1 cellular context compared by ENCODE assay signal in the genomic region with DNA sequence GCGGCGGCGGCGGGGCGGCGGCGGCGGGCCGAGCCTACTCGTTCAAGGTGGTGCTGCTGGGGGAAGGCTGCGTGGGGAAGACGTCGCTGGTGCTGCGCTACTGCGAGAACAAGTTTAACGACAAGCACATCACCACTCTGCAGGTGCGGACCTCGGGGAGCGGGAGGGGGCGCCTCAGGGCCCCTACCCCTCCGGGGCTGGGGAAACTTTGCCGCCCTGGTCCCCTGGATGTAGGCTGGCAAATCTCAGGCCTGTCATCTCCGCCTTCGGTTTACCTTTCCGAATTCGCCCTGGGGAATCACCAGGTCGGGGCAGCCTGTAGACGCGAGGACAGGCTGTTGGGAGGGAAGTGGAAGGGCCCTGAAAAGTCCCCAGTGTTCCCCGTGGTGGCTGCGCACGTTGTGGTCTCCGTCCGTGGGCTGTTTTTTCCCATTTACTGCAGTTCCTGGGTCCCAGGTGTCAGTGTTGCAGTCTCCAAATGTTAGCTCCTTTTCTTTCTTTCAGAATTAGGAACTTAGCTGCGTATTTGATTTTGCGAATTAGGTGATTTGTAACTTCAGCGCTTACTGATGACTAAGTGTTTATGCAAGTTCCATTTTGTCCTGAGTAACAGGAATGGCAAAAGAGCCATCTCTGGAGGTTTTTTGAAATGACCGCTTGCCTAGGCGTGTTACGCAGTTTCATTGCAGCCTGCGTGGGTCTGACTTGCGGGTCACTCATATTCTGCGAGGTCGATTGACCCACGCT.
TF ChIP-seq lines count a peak whose summit lies in the region.

No MANE protein-coding gene starts in this region.

TF ChIP-seq in K562, 482 proteins besides CTCF, POLR2A, EP300 and RAD21 (continued from another document and continues in another):
- TF ChIP-seq, protein P1, sequence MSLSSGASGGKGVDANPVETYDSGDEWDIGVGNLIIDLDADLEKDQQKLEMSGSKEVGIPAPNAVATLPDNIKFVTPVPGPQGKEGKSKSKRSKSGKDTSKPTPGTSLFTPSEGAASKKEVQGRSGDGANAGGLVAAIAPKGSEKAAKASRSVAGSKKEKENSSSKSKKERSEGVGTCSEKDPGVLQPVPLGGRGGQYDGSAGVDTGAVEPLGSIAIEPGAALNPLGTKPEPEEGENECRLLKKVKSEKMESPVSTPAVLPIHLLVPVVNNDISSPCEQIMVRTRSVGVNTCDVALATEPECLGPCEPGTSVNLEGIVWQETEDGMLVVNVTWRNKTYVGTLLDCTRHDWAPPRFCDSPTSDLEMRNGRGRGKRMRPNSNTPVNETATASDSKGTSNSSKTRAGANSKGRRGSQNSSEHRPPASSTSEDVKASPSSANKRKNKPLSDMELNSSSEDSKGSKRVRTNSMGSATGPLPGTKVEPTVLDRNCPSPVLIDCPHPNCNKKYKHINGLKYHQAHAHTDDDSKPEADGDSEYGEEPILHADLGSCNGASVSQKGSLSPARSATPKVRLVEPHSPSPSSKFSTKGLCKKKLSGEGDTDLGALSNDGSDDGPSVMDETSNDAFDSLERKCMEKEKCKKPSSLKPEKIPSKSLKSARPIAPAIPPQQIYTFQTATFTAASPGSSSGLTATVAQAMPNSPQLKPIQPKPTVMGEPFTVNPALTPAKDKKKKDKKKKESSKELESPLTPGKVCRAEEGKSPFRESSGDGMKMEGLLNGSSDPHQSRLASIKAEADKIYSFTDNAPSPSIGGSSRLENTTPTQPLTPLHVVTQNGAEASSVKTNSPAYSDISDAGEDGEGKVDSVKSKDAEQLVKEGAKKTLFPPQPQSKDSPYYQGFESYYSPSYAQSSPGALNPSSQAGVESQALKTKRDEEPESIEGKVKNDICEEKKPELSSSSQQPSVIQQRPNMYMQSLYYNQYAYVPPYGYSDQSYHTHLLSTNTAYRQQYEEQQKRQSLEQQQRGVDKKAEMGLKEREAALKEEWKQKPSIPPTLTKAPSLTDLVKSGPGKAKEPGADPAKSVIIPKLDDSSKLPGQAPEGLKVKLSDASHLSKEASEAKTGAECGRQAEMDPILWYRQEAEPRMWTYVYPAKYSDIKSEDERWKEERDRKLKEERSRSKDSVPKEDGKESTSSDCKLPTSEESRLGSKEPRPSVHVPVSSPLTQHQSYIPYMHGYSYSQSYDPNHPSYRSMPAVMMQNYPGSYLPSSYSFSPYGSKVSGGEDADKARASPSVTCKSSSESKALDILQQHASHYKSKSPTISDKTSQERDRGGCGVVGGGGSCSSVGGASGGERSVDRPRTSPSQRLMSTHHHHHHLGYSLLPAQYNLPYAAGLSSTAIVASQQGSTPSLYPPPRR (CRISPR knock-in tag; IDR thresholded peaks at IDR 0.05; ENCODE audit: borderline replicate concordance) = no peak
- TF ChIP-seq CHD1 (IDR thresholded peaks at IDR 0.05; ENCODE audit: low read length) = peak; percentile 76
- no peak for TF ChIP-seq HMG20A (CRISPR knock-in tag; conservative IDR thresholded peaks at IDR 0.05)
- peak; percentile 47 for TF ChIP-seq TAF1 (IDR thresholded peaks at IDR 0.05; ENCODE audit: control insufficient read depth, extremely low read depth, insufficient read depth, low read length, severe bottlenecking)
- TF ChIP-seq, protein P2, sequence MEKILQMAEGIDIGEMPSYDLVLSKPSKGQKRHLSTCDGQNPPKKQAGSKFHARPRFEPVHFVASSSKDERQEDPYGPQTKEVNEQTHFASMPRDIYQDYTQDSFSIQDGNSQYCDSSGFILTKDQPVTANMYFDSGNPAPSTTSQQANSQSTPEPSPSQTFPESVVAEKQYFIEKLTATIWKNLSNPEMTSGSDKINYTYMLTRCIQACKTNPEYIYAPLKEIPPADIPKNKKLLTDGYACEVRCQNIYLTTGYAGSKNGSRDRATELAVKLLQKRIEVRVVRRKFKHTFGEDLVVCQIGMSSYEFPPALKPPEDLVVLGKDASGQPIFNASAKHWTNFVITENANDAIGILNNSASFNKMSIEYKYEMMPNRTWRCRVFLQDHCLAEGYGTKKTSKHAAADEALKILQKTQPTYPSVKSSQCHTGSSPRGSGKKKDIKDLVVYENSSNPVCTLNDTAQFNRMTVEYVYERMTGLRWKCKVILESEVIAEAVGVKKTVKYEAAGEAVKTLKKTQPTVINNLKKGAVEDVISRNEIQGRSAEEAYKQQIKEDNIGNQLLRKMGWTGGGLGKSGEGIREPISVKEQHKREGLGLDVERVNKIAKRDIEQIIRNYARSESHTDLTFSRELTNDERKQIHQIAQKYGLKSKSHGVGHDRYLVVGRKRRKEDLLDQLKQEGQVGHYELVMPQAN (IDR thresholded peaks at IDR 0.05; ENCODE audit: borderline replicate concordance) = peak; percentile 66; the same call in 1 of the 2 replicates
- TF ChIP-seq, protein P3, sequence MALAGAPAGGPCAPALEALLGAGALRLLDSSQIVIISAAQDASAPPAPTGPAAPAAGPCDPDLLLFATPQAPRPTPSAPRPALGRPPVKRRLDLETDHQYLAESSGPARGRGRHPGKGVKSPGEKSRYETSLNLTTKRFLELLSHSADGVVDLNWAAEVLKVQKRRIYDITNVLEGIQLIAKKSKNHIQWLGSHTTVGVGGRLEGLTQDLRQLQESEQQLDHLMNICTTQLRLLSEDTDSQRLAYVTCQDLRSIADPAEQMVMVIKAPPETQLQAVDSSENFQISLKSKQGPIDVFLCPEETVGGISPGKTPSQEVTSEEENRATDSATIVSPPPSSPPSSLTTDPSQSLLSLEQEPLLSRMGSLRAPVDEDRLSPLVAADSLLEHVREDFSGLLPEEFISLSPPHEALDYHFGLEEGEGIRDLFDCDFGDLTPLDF (CRISPR knock-in tag; IDR thresholded peaks at IDR 0.05) = 0 out of 2 replicates have a peak, but pooled peaks have one; percentile 39
- TF ChIP-seq, protein P4, sequence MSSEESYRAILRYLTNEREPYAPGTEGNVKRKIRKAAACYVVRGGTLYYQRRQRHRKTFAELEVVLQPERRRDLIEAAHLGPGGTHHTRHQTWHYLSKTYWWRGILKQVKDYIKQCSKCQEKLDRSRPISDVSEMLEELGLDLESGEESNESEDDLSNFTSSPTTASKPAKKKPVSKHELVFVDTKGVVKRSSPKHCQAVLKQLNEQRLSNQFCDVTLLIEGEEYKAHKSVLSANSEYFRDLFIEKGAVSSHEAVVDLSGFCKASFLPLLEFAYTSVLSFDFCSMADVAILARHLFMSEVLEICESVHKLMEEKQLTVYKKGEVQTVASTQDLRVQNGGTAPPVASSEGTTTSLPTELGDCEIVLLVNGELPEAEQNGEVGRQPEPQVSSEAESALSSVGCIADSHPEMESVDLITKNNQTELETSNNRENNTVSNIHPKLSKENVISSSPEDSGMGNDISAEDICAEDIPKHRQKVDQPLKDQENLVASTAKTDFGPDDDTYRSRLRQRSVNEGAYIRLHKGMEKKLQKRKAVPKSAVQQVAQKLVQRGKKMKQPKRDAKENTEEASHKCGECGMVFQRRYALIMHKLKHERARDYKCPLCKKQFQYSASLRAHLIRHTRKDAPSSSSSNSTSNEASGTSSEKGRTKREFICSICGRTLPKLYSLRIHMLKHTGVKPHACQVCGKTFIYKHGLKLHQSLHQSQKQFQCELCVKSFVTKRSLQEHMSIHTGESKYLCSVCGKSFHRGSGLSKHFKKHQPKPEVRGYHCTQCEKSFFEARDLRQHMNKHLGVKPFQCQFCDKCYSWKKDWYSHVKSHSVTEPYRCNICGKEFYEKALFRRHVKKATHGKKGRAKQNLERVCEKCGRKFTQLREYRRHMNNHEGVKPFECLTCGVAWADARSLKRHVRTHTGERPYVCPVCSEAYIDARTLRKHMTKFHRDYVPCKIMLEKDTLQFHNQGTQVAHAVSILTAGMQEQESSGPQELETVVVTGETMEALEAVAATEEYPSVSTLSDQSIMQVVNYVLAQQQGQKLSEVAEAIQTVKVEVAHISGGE (CRISPR knock-in tag; IDR thresholded peaks at IDR 0.05) = no peak
- TF ChIP-seq JUN (IDR thresholded peaks at IDR 0.05; ENCODE audit: borderline replicate concordance, low read depth, low read length) = no peak
- no peak for TF ChIP-seq JUN (CRISPR knock-in tag; IDR thresholded peaks at IDR 0.05; ENCODE audit: borderline replicate concordance)
- TF ChIP-seq JUND (IDR thresholded peaks at IDR 0.05; ENCODE audit: borderline replicate concordance, low read depth, low read length) = no peak
- TF ChIP-seq JUND (tag; IDR thresholded peaks at IDR 0.05; ENCODE audit: borderline replicate concordance, low read depth, low read length) = 0 out of 3 replicates have a peak, but pooled peaks have one; percentile 10
- TF ChIP-seq PRPF4 (IDR thresholded peaks at IDR 0.05; ENCODE audit: insufficient read depth, low read depth, low read length, poor library complexity, severe bottlenecking) = no peak
- TF ChIP-seq SMARCB1 (IDR thresholded peaks at IDR 0.05; ENCODE audit: insufficient read length, low read depth) = no peak
- TF ChIP-seq, protein P5, sequence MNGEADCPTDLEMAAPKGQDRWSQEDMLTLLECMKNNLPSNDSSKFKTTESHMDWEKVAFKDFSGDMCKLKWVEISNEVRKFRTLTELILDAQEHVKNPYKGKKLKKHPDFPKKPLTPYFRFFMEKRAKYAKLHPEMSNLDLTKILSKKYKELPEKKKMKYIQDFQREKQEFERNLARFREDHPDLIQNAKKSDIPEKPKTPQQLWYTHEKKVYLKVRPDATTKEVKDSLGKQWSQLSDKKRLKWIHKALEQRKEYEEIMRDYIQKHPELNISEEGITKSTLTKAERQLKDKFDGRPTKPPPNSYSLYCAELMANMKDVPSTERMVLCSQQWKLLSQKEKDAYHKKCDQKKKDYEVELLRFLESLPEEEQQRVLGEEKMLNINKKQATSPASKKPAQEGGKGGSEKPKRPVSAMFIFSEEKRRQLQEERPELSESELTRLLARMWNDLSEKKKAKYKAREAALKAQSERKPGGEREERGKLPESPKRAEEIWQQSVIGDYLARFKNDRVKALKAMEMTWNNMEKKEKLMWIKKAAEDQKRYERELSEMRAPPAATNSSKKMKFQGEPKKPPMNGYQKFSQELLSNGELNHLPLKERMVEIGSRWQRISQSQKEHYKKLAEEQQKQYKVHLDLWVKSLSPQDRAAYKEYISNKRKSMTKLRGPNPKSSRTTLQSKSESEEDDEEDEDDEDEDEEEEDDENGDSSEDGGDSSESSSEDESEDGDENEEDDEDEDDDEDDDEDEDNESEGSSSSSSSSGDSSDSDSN (IDR thresholded peaks at IDR 0.05; ENCODE audit: borderline replicate concordance in 1 of 2, low read depth in 2 of 2, low read length in 2 of 2) = 0 out of 4 replicates have a peak, but pooled peaks of 1 of the 2 experiments have one; percentile 10
- TF ChIP-seq, protein P6, sequence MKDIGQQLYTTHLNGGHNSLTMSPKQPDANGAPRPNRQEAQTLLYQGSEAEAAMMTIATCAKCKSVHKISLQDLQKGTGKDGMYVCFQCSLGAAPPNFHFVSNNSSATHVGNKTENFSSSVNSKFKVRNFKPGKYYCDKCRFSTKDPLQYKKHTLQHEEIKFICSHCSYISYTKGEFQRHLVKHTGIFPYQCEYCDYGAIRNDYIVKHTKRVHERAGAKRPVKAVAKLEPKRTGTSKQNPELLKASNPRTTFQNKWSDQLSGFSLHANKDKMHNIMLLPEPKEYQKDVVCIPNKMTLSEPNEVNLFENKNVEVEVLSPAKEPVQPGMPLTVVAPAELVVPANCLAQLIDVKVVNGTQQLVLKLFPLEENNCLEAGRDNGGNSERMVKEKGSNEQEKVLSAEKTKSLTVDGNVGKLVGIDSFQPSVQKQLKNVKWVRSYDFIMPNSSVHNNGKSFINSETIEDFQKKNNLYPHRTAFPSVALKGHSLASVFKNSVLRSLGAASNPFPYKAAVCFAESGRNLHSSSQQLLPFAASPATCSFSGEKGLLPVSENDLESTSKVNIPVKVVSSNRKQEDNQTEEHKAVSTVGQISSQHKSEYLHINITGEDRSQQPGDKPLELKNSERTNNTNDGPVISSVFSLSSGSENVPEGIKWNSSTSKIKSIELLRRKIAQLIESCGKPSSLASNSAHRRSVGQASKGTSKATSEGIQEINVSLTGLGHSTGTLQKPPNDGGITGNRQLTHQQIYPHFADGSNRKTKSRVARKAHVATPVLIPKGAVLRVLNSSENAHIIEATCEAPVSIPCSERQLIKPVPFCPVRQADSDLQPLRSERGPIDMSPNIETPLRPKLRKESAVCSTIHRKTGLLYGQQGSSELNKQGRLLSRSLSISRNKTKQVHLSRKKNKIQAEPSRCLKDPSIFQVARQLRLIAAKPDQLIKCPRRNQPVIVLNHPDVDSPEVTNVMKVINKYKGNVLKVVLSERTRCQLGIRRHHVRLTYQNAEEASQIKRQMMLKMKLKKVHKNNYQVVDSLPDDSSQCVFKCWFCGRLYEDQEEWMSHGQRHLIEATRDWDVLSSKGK (CRISPR knock-in tag; IDR thresholded peaks at IDR 0.05) = no peak
- no peak for TF ChIP-seq BCOR (IDR thresholded peaks at IDR 0.05)
- TF ChIP-seq ZNF316 (IDR thresholded peaks at IDR 0.05) = peak; percentile 91
- TF ChIP-seq HDAC6 (IDR thresholded peaks at IDR 0.05; ENCODE audit: low read depth, low read length) = no peak
